In the genomic region with DNA sequence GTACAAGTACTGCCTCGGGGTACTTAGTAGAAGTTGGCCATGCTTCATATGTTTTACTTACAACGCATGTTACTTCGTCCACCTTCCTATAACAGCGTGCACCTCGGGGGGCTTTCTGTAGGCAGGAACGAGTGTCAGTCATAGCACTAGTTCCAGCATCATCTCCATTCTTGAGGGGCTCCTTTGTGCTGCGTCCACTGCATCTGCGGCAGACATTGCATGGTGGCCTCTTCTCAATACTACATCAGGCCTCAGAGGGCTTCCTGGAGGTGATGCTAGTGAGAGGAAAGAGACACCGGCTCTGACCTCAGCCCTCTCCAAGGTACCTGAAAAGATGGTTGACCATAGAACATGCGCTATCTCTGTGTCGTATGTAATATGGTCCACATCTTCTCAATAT, we compare ENCODE assay signal across 17 cellular contexts.
"Had no signal": no experiment of that assay in that cellular context is flagged by ENCODE, and none has a peak within 500 bp of the region (broad histone marks: within the 10 kb centered on the region; RNA-seq: fewer than 3 reads in every experiment).

No MANE protein-coding gene starts in this region.

- H3K4me1 ChIP-seq: colonic mucosa, esophagus squamous epithelium, foreskin keratinocyte, tibial artery had no signal

- DNase-seq: cerebellar nuclear complex; colonic mucosa; effector CD8-positive, alpha-beta T cell; esophagus squamous epithelium; foreskin keratinocyte; immature natural killer cell; mesendoderm; naive thymus-derived CD4-positive, alpha-beta T cell; nephron progenitor cell; small intestine; stimulated activated CD4-positive, alpha-beta T cell treated with anti-CD3 and anti-CD28 coated beads, Interleukin-4, amount 100 ng/mL, for 1 hour; stimulated activated CD8-positive, alpha-beta memory T cell treated with anti-CD3 and anti-CD28 coated beads, Interleukin-4, amount 100 ng/mL, for 48 hours; stimulated activated naive CD8-positive, alpha-beta T cell treated with anti-CD3 and anti-CD28 coated beads, Interleukin-15, Interleukin-2, amounts not matched to agents 100 U/mL and 50 U/mL, for 24 hours had no signal

- H3K9me3 ChIP-seq: colonic mucosa, tibial artery had no signal

- ATAC-seq: foreskin keratinocyte; naive thymus-derived CD4-positive, alpha-beta T cell; stimulated activated effector memory CD8-positive, alpha-beta T cell treated with anti-CD3 and anti-CD28 coated beads, Interleukin-12 subunit alpha, Interleukin-12 subunit beta, amount 100 ng/mL, for 72 hours; stimulated activated naive CD8-positive, alpha-beta T cell treated with anti-CD3 and anti-CD28 coated beads, Interleukin-15, Interleukin-2, amounts not matched to agents 100 U/mL and 50 U/mL, for 24 hours had no signal

- H3K36me3 ChIP-seq: cardiac muscle cell, colonic mucosa, esophagus squamous epithelium, tibial artery had no signal

- H3K36me3 Mint-ChIP-seq: immature natural killer cell; naive thymus-derived CD4-positive, alpha-beta T cell; stimulated activated effector memory CD8-positive, alpha-beta T cell treated with anti-CD3 and anti-CD28 coated beads, Interleukin-12 subunit alpha, Interleukin-12 subunit beta, amount 100 ng/mL, for 72 hours had no signal

- H3K27ac ChIP-seq: cardiac muscle cell, colonic mucosa, epithelial cell of prostate, esophagus squamous epithelium, foreskin keratinocyte, tibial artery had no signal

- H3K4me1 Mint-ChIP-seq: immature natural killer cell; naive thymus-derived CD4-positive, alpha-beta T cell; nephron progenitor cell; stimulated activated effector memory CD8-positive, alpha-beta T cell treated with anti-CD3 and anti-CD28 coated beads, Interleukin-12 subunit alpha, Interleukin-12 subunit beta, amount 100 ng/mL, for 72 hours had no signal

- H3K4me3 ChIP-seq: cardiac muscle cell, colonic mucosa, esophagus squamous epithelium, tibial artery had no signal

- H3K27me3 ChIP-seq: cardiac muscle cell, colonic mucosa, esophagus squamous epithelium, foreskin keratinocyte, tibial artery had no signal

- H3K27ac Mint-ChIP-seq: immature natural killer cell; naive thymus-derived CD4-positive, alpha-beta T cell; nephron progenitor cell; stimulated activated effector memory CD8-positive, alpha-beta T cell treated with anti-CD3 and anti-CD28 coated beads, Interleukin-12 subunit alpha, Interleukin-12 subunit beta, amount 100 ng/mL, for 72 hours had no signal

- H3K4me3 Mint-ChIP-seq: immature natural killer cell; naive thymus-derived CD4-positive, alpha-beta T cell; nephron progenitor cell; stimulated activated effector memory CD8-positive, alpha-beta T cell treated with anti-CD3 and anti-CD28 coated beads, Interleukin-12 subunit alpha, Interleukin-12 subunit beta, amount 100 ng/mL, for 72 hours had no signal
